Comparison of ENCODE assay signal across 15 cellular contexts in the genomic region with DNA sequence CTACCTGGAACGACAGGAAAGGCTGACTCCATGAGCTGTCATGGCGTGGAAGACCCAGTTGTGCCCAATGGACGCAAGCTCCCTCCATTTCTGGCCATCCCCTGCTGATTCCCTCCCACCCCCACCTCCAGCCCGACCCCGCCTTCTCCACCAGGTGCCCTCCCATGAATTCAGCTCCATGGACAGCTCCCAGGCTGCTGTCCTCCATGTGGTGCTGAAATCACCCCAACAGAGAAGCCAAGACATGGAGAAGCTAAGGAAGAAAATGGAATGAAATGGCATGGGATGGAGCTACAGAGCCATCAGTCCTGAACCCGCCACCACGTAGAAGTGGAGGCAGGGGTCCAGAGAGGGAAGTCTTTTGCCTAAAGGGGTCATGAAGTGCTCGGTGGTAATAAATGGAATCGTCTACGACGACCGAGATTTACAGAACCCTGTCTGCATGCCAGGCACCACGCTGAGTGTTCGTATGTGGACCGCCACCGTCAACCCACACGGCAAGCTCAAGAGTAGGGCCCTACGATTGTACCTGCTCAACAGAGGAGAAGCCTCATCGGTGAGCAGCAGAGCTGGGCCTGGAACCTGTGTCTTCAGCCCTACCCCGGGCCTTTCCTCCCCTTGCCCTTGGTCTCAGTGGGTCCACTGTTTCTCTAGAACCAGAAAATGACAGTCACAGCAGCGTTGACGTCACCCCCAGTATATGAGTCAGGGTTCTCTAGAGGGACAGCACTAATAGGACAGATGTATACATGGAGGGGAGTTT. TPM values are rescaled to one million over a fixed set of nuclear protein-coding genes. Genes with fewer than 3 reads are reported as not detected.
DNase-seq lines count a peak whose midpoint lies in the region; ATAC-seq and TF ChIP-seq lines count a peak whose summit lies in the region.
"Had no signal": no experiment of that assay in that cellular context is flagged by ENCODE, and none has a peak within 500 bp of the region (broad histone marks: within the 10 kb centered on the region; RNA-seq: fewer than 3 reads in every experiment).

No MANE protein-coding gene starts in this region.

- 67% methylated on average over 13 of the region's 22 CpGs; no CpG with 5 or more reads in 1 of the 2 experiments for WGBS in IMR-90 (ENCODE audit: extremely low coverage in 2 of 2, insufficient read length in 1 of 2), 2 experiments
- 67% methylated on average over 18 of the region's 22 CpGs for WGBS in esophagus muscularis mucosa

- no peak overlapping the region for H3K9ac ChIP-seq in IMR-90 (ENCODE audit: low read depth, low read length)

- H3K23ac ChIP-seq in IMR-90 (ENCODE audit: low read depth, low read length): no peak overlapping the region

- CTCF ChIA-PET in CD8-positive, alpha-beta T cell (lab: Charles Lee): interaction anchor here (0.6 to 7.7 kb wide), 15 partner anchors 9 to 559 kb away, joined by 3 to 52 read pairs (median 5); a partner anchor contains a TSS
- CTCF ChIA-PET in IMR-90 (lab: Yijun Ruan, JAX): no interaction called here
- CTCF ChIA-PET in activated CD8-positive, alpha-beta T cell treated with anti-CD3 and anti-CD28 coated beads, Interleukin-2, amount 10 ng/mL, durations not matched to agents 7 days and 5 days (lab: Charles Lee): interaction anchor here (0.5 to 1.4 kb wide), 9 partner anchors 10 to 187 kb away, joined by 3 to 8 read pairs (median 5); a partner anchor contains a TSS

- H3K27me3 ChIP-seq in CD8-positive, alpha-beta T cell (ENCODE audit: insufficient read depth, low read length): no peaks in the 10 kb centered on the region
- peaks cover 14% of the 10 kb centered on the region for H3K27me3 ChIP-seq in IMR-90 (ENCODE audit: control insufficient read depth, insufficient read depth, low read length)
- peaks cover 0 to 49% (median 2%) of the 10 kb centered on the region in 4 donors for H3K27me3 ChIP-seq in esophagus muscularis mucosa
- peaks cover 0 to 20% (median 0%) of the 10 kb centered on the region in 45 donors for H3K27me3 ChIP-seq in dorsolateral prefrontal cortex

- no peak overlapping the region for H3K27ac ChIP-seq in CD8-positive, alpha-beta T cell (ENCODE audit: low read depth, low read length)
- no peak overlapping the region for H3K27ac ChIP-seq in IMR-90 (ENCODE audit: insufficient read depth, low read length)
- H3K27ac ChIP-seq in esophagus muscularis mucosa (replicated peaks in 1 of 4): no peak overlapping the region
- no peak overlapping the region for H3K27ac ChIP-seq in dorsolateral prefrontal cortex
- H3K27ac ChIP-seq: sigmoid colon, upper lobe of left lung had no signal

- H3K4me2 ChIP-seq in IMR-90 (ENCODE audit: low read depth, low read length): no peak overlapping the region

- TF ChIP-seq RAD21 in IMR-90 (IDR thresholded peaks at IDR 0.05; ENCODE audit: low read length): no peak

- no peak overlapping the region for H3K4ac ChIP-seq in IMR-90 (ENCODE audit: low read depth, low read length)

- POLR2A ChIA-PET in CD8-positive, alpha-beta T cell (lab: Charles Lee): interaction anchor here (1.2 to 1.8 kb wide), 3 partner anchors 9 to 27 kb away, joined by 3 to 8 read pairs (median 5); a partner anchor contains a TSS
- POLR2A ChIA-PET in IMR-90 (lab: Charles Lee; ENCODE audit: unreplicated experiment): no interaction called here
- POLR2A ChIA-PET in activated CD8-positive, alpha-beta T cell treated with anti-CD3 and anti-CD28 coated beads, Interleukin-2, amount 10 ng/mL, durations not matched to agents 7 days and 5 days (lab: Charles Lee): interaction anchor here (0.6 to 1.4 kb wide), 5 partner anchors 10 to 141 kb away, joined by 3 to 5 read pairs (median 3); a partner anchor contains a TSS

- no peak overlapping the region for H2BK5ac ChIP-seq in IMR-90 (ENCODE audit: low read depth, low read length, poor library complexity, severe bottlenecking)

- no peak for TF ChIP-seq CTCF in CD8-positive, alpha-beta T cell (IDR thresholded peaks at IDR 0.05)
- TF ChIP-seq CTCF in IMR-90 (conservative IDR thresholded peaks at IDR 0.05; ENCODE audit: low read depth, low read length): no peak
- no peak for TF ChIP-seq CTCF in esophagus muscularis mucosa (IDR thresholded peaks at IDR 0.05)
- TF ChIP-seq CTCF in dorsolateral prefrontal cortex (IDR thresholded peaks at IDR 0.05 in 54 of 56, conservative IDR thresholded peaks at IDR 0.05 in 2 of 56; ENCODE audit: low read depth in 1 of 56, partially characterized antibody in 56 of 56): no peak

- H4K5ac ChIP-seq in IMR-90 (ENCODE audit: low read depth, low read length): no peak overlapping the region

- TF ChIP-seq POLR2A in IMR-90 (IDR thresholded peaks at IDR 0.05; ENCODE audit: low read depth, low read length) (no peak), esophagus muscularis mucosa (IDR thresholded peaks at IDR 0.05; ENCODE audit: low read depth) (no peak)

- no peak overlapping the region for H2BK20ac ChIP-seq in IMR-90 (ENCODE audit: low read depth, low read length)

- no peaks in the 10 kb centered on the region for H4K20me1 ChIP-seq in IMR-90 (ENCODE audit: insufficient read depth, low read length)

- H2BK15ac ChIP-seq in IMR-90 (ENCODE audit: low read depth, low read length): no peak overlapping the region

- 0 out of 2 replicates have a peak, but pooled peaks cover 2% of the 10 kb centered on the region for H3K9me1 ChIP-seq in IMR-90 (ENCODE audit: insufficient read depth, low read length)

- H3K27ac Mint-ChIP-seq in CD8-positive, alpha-beta T cell: no peak overlapping the region
- H3K27ac Mint-ChIP-seq in activated CD8-positive, alpha-beta T cell treated with anti-CD3 and anti-CD28 coated beads, Interleukin-2, amount 10 ng/mL, durations not matched to agents 7 days and 5 days: no peak overlapping the region
- H3K27ac Mint-ChIP-seq: activated naive CD4-positive, alpha-beta T cell treated with anti-CD3 and anti-CD28 coated beads, Interleukin-2, amount 50 U/mL, for 72 hours; CD4-positive, CD25-positive, alpha-beta regulatory T cell; T-cell had no signal

- ATAC-seq in CD8-positive, alpha-beta T cell: peak; percentile 41
- ATAC-seq in IMR-90 (ENCODE audit: low read depth) (0 out of 2 replicates have a peak, but pooled peaks have one; percentile 18), GM19455 (IDR thresholded peaks at IDR 0.05; ENCODE audit: unreplicated experiment) (no peak), GM18519 (IDR thresholded peaks at IDR 0.05; ENCODE audit: low FRiP score, unreplicated experiment) (no peak)
- ATAC-seq in activated CD8-positive, alpha-beta T cell treated with anti-CD3 and anti-CD28 coated beads, Interleukin-2, amount 10 ng/mL, durations not matched to agents 7 days and 5 days: peak; percentile 23
- ATAC-seq: activated naive CD4-positive, alpha-beta T cell treated with anti-CD3 and anti-CD28 coated beads, Interleukin-2, amount 50 U/mL, for 72 hours had no signal

- H3K27me3 Mint-ChIP-seq in CD8-positive, alpha-beta T cell (ENCODE audit: low read depth): no peaks in the 10 kb centered on the region
- peaks cover 3% of the 10 kb centered on the region for H3K27me3 Mint-ChIP-seq in activated CD8-positive, alpha-beta T cell treated with anti-CD3 and anti-CD28 coated beads, Interleukin-2, amount 10 ng/mL, durations not matched to agents 7 days and 5 days (ENCODE audit: low read depth)

- dilution Hi-C loops in IMR-90 (cut with HindIII; ENCODE audit: low sequenced_read_pairs, unreplicated experiment): no loop called here

- no peak overlapping the region for H2AK9ac ChIP-seq in IMR-90 (replicated peaks; ENCODE audit: low read depth, low read length, poor library complexity)

- H3K36me3 Mint-ChIP-seq in CD8-positive, alpha-beta T cell: no peaks in the 10 kb centered on the region
- no peaks in the 10 kb centered on the region for H3K36me3 Mint-ChIP-seq in activated CD8-positive, alpha-beta T cell treated with anti-CD3 and anti-CD28 coated beads, Interleukin-2, amount 10 ng/mL, durations not matched to agents 7 days and 5 days (ENCODE audit: low read depth)
- H3K36me3 Mint-ChIP-seq: CD4-positive, CD25-positive, alpha-beta regulatory T cell; T-cell had no signal

- in situ Hi-C loops in IMR-90 (cut with MboI; ENCODE audit: low sequenced_read_pairs): no loop called here

- no peak overlapping the region for H2BK120ac ChIP-seq in IMR-90 (ENCODE audit: low read depth, low read length)

- H4K8ac ChIP-seq in IMR-90 (ENCODE audit: low read depth in 2 of 2, low read length in 2 of 2): no peak overlapping the region

- no peak overlapping the region for H4K91ac ChIP-seq in IMR-90 (ENCODE audit: insufficient read depth, low read depth, low read length)

- peaks cover 6% of the 10 kb centered on the region for H3K4me1 Mint-ChIP-seq in CD8-positive, alpha-beta T cell (ENCODE audit: low read depth)
- H3K4me1 Mint-ChIP-seq in activated CD8-positive, alpha-beta T cell treated with anti-CD3 and anti-CD28 coated beads, Interleukin-2, amount 10 ng/mL, durations not matched to agents 7 days and 5 days (ENCODE audit: low read depth): peaks cover 8% of the 10 kb centered on the region

- H3K18ac ChIP-seq in IMR-90 (ENCODE audit: low read depth, low read length): no peak overlapping the region

- no peak overlapping the region for H2AFZ ChIP-seq in IMR-90 (replicated peaks; ENCODE audit: low read length, poor library complexity)

- no peak for DNase-seq in CD8-positive, alpha-beta T cell
- DNase-seq in IMR-90: peak; percentile 30
- peak; percentile 48 for DNase-seq in activated CD8-positive, alpha-beta T cell treated with anti-CD3 and anti-CD28 coated beads, Interleukin-2, amount 10 ng/mL, durations not matched to agents 7 days and 5 days
- peak; percentile 67 for DNase-seq in iPS-NIHi11 (ENCODE audit: low spot score)
- no peak for DNase-seq in esophagus muscularis mucosa (ENCODE audit: extremely low spot score)
- DNase-seq in dorsolateral prefrontal cortex: no peak
- DNase-seq: CD4-positive, CD25-positive, alpha-beta regulatory T cell; GOT3; NCI-H524 treated with DMSO at 0.1 percent for 48 hours; sigmoid colon; T-cell; upper lobe of left lung had no signal

- no peak overlapping the region for H3K4me3 Mint-ChIP-seq in CD8-positive, alpha-beta T cell
- H3K4me3 Mint-ChIP-seq in activated CD8-positive, alpha-beta T cell treated with anti-CD3 and anti-CD28 coated beads, Interleukin-2, amount 10 ng/mL, durations not matched to agents 7 days and 5 days: no peak overlapping the region
- H3K4me3 Mint-ChIP-seq: T-cell had no signal

- intact Hi-C loops in CD8-positive, alpha-beta T cell (cut with DNase I, micrococcal nuclease): loop anchor here in 1 of 2 experiments (5.0 kb wide), 2 partner anchors 34 to 274 kb away; no protein-coding TSS in a partner anchor
- intact Hi-C loops in IMR-90 (cut with micrococcal nuclease) (loop anchor here (10.0 kb wide), 1 partner anchor 606 kb away; a partner anchor contains a TSS), esophagus muscularis mucosa (cut with DNase I) (loop anchor here (5.0 kb wide), 1 partner anchor 119 kb away; no protein-coding TSS in a partner anchor), dorsolateral prefrontal cortex (cut with DNase I) (loop anchor here (2.0 to 10.0 kb wide), 3 partner anchors 118 to 244 kb away; a partner anchor contains a TSS)

- BruUV-seq in IMR-90 (replicated peaks; lab: Mats Ljungman, UMichigan): no TSS peak

- no peaks in the 10 kb centered on the region for H3K36me3 ChIP-seq in CD8-positive, alpha-beta T cell (ENCODE audit: insufficient read depth, low read length)
- H3K36me3 ChIP-seq in IMR-90 (ENCODE audit: control insufficient read depth, insufficient read depth, low read length) (no peaks in the 10 kb centered on the region), esophagus muscularis mucosa (no peaks in the 10 kb centered on the region)
- H3K36me3 ChIP-seq: sigmoid colon, upper lobe of left lung had no signal

- H3K9me3 Mint-ChIP-seq in CD8-positive, alpha-beta T cell: no peaks in the 10 kb centered on the region
- peaks cover 6% of the 10 kb centered on the region for H3K9me3 Mint-ChIP-seq in activated CD8-positive, alpha-beta T cell treated with anti-CD3 and anti-CD28 coated beads, Interleukin-2, amount 10 ng/mL, durations not matched to agents 7 days and 5 days (ENCODE audit: insufficient read depth)
- H3K9me3 Mint-ChIP-seq: T-cell had no signal

- H2AK5ac ChIP-seq in IMR-90 (ENCODE audit: low read depth, low read length): no peak overlapping the region

- no peak overlapping the region for H3K56ac ChIP-seq in IMR-90 (ENCODE audit: extremely low read depth, insufficient read depth, low read length)

- H3K14ac ChIP-seq in IMR-90 (replicated peaks; ENCODE audit: low read depth, low read length): no peak overlapping the region

- H3K9me3 ChIP-seq in CD8-positive, alpha-beta T cell (ENCODE audit: low read length): no peaks in the 10 kb centered on the region
- peaks cover 3% of the 10 kb centered on the region; the same call in 1 of the 2 replicates for H3K9me3 ChIP-seq in IMR-90 (ENCODE audit: control insufficient read depth, insufficient read depth, low read length)
- H3K9me3 ChIP-seq in esophagus muscularis mucosa: no peaks in the 10 kb centered on the region
- H3K9me3 ChIP-seq: sigmoid colon, upper lobe of left lung had no signal

- no peaks in the 10 kb centered on the region for H3K79me1 ChIP-seq in IMR-90 (ENCODE audit: low read depth in 1 of 2, low read length in 2 of 2)

- H3K4me3 ChIP-seq in CD8-positive, alpha-beta T cell (ENCODE audit: low read depth, low read length): no peak overlapping the region
- H3K4me3 ChIP-seq in IMR-90 (ENCODE audit: insufficient read depth, low read depth, low read length) (no peak overlapping the region), esophagus muscularis mucosa (no peak overlapping the region), dorsolateral prefrontal cortex (no peak overlapping the region)
- H3K4me3 ChIP-seq: sigmoid colon, upper lobe of left lung had no signal

- H3K4me1 ChIP-seq in CD8-positive, alpha-beta T cell (ENCODE audit: insufficient read depth, low read length): peaks cover 4% of the 10 kb centered on the region
- H3K4me1 ChIP-seq in IMR-90 (ENCODE audit: control insufficient read depth, insufficient read depth, low read length): no peaks in the 10 kb centered on the region; the same call in 1 of the 2 replicates
- H3K4me1 ChIP-seq in esophagus muscularis mucosa: peaks cover 8 to 20% (median 14%) of the 10 kb centered on the region in 4 donors

- no peak for TF ChIP-seq EP300 in esophagus muscularis mucosa (IDR thresholded peaks at IDR 0.05)

RNA-seq across cellular contexts. Expression of a gene that starts 9.3 kb away (rescaled TPM):
- total RNA-seq in CD8-positive, alpha-beta T cell: 100 to 1,000 TPM; 140 to 149 TPM
- total RNA-seq in IMR-90 (2012; rRNA removed): 3.4 and 4.2 TPM in 2 replicates
- polyA plus RNA-seq in IMR-90 (2012; rRNA removed): 21.3 and 22.7 TPM in 2 replicates
- polyA plus RNA-seq in IMR-90 (2012; cell fraction: cytosol; rRNA removed): 15.4 and 23.2 TPM in 2 replicates
- 64.2 and 65.2 TPM in 2 replicates for polyA plus RNA-seq in IMR-90 (2012; cell fraction: nucleus; rRNA removed; ENCODE audit: low replicate concordance)
- 10 to 100 TPM; 80.9 to 90.0 TPM for total RNA-seq in activated CD8-positive, alpha-beta T cell treated with anti-CD3 and anti-CD28 coated beads, Interleukin-2, amount 10 ng/mL, durations not matched to agents 7 days and 5 days
- 10 to 100 TPM; 15.9 to 29.1 (median 26.6) TPM for total RNA-seq in esophagus muscularis mucosa
- total RNA-seq in dorsolateral prefrontal cortex: 10 to 100 TPM; 29.2 to 64.6 (median 46.8) TPM

Comparison
In these comparisons a context has a peak if more than half of its experiments do, and no peak if none do; other contexts are left out.
1. ATAC-seq: peak in CD8-positive, alpha-beta T cell (single experiment), IMR-90 (single experiment) and activated CD8-positive, alpha-beta T cell treated with anti-CD3 and anti-CD28 coated beads, Interleukin-2, amount 10 ng/mL, durations not matched to agents 7 days and 5 days (single experiment); none in GM19455 (single experiment) and GM18519 (single experiment).
2. DNase-seq: peak in IMR-90 (single experiment), activated CD8-positive, alpha-beta T cell treated with anti-CD3 and anti-CD28 coated beads, Interleukin-2, amount 10 ng/mL, durations not matched to agents 7 days and 5 days (single experiment) and iPS-NIHi11 (single experiment); none in CD8-positive, alpha-beta T cell (0 of 7), esophagus muscularis mucosa (single experiment) and dorsolateral prefrontal cortex (0 of 10).